ENCODE assay signal across 13 cellular contexts in the genomic region with DNA sequence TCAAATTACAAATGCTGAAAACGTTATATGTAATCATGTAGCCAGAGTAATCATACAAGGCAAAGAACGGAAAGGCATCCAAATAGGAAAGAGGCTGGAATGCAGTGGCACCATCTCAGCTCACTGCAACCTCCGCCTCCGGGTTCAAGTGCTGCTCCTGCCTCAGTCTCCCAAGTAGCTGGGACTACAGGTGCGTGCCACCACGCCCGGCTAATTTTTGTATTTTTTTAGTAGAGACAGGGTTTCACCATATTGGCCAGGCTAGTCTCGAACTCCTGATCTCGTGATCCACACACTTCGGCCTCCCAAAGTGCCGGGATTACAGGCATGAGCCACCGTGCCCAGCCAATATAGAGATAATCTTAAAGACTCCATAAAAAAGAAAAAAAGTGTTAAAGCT. TPM values are rescaled to one million over a fixed set of nuclear protein-coding genes. Genes with fewer than 3 reads are reported as not detected.
"Had no signal": no experiment of that assay in that cellular context is flagged by ENCODE, and none has a peak within 500 bp of the region (broad histone marks: within the 10 kb centered on the region; RNA-seq: fewer than 3 reads in every experiment).

No MANE protein-coding gene starts in this region.

RNA-seq across cellular contexts. Expression of a gene that starts 20.4 kb away (rescaled TPM):
- total RNA-seq: stomach, subcutaneous adipose tissue, suprapubic skin, temporal lobe, thoracic aorta, tibial nerve, transverse colon, upper lobe of left lung, upper lobe of right lung, ureter, urinary bladder, uterus, vagina had no signal
- polyA plus RNA-seq: stomach, urinary bladder had no signal
